Comparison of ENCODE assay signal across 12 cellular contexts in the genomic region with DNA sequence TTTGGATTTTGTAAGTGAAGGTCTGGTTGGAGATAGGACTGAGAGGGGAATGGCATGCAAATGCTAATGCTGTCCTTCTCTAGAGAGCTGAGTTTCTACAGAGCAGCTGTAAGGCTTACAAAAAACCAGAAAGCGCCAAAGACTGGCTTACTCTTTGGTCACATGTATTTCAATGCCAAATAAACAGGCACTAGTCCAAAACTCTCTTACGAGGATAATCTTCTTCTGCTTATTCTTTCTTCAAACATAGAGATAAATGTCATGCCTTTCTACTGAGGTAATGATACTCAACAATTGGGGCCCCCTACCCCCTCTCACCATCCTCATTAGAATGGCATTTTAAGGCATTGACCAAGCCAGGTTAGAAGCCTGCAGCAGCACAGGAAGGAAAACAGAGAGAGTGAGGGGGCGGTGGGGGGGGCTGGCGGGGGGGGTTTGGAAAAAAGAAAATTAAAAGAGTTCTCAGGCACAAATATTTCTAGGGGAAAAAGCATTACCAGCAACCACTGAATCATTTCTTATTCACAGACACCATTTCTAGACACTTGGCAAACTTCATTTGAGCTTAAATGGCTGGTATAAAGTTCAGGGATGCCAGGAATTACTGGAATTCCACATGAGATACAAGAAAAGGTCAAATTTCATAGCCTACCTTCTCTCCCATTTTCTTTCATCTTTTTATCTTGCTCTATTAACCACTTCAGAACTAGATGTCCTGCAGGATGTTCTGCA. TPM values are rescaled to one million over a fixed set of nuclear protein-coding genes. Genes with fewer than 3 reads are reported as not detected.
A peak's percentile ranks its signal among the peaks of the same experiment; 100 is the strongest.
DNase-seq lines count a peak whose midpoint lies in the region; ATAC-seq and TF ChIP-seq lines count a peak whose summit lies in the region.
"Had no signal": no experiment of that assay in that cellular context is flagged by ENCODE, and none has a peak within 500 bp of the region (broad histone marks: within the 10 kb centered on the region; RNA-seq: fewer than 3 reads in every experiment).

No MANE protein-coding gene starts in this region.

- no peaks in the 10 kb centered on the region for H3K9me2 ChIP-seq in PC-3 (replicated peaks; ENCODE audit: low read length)

- H4K20me1 ChIP-seq in PC-3 (ENCODE audit: low read length): no peaks in the 10 kb centered on the region

- no peak overlapping the region for H3K4me3 ChIP-seq in PC-3 (ENCODE audit: low read length)
- H3K4me3 ChIP-seq in fibroblast of pulmonary artery (replicated peaks; ENCODE audit: low read depth, low read length): no peak overlapping the region
- H3K4me3 ChIP-seq in muscle layer of colon (ENCODE audit: low read depth in 1 of 2, low read length in 2 of 2): no peak overlapping the region
- H3K4me3 ChIP-seq: psoas muscle had no signal

- H3F3A ChIP-seq in PC-3 (ENCODE audit: low read length, unreplicated experiment): no peaks in the 10 kb centered on the region

- H3K36me3 ChIP-seq in PC-3 (ENCODE audit: low read depth, low read length) (peaks cover 46% of the 10 kb centered on the region), muscle layer of colon (ENCODE audit: insufficient read depth, low read length) (peaks cover 9% of the 10 kb centered on the region)

- no peaks in the 10 kb centered on the region for H3K27me3 ChIP-seq in PC-3 (ENCODE audit: low read length)
- H3K27me3 ChIP-seq in muscle layer of colon (ENCODE audit: control insufficient read depth in 1 of 2, insufficient read depth in 2 of 2, low read length in 2 of 2): no peaks in the 10 kb centered on the region

- H3K79me2 ChIP-seq in PC-3 (ENCODE audit: low read length): no peaks in the 10 kb centered on the region

- POLR2A ChIA-PET in PC-3 (lab: Charles Lee; ENCODE audit: unreplicated experiment): no interaction called here

- CTCF ChIA-PET in PC-3 (lab: Charles Lee): no interaction called here

- no peak overlapping the region for H3K27ac ChIP-seq in PC-3 (ENCODE audit: low read length)
- peak overlapping the region; percentile 55 for H3K27ac ChIP-seq in muscle layer of colon (ENCODE audit: low read depth, low read length)
- H3K27ac ChIP-seq: psoas muscle had no signal

- no peak overlapping the region for H3K9ac ChIP-seq in PC-3 (ENCODE audit: low read length)
- no peak overlapping the region for H3K9ac ChIP-seq in muscle layer of colon (ENCODE audit: low read length)

- no peak overlapping the region for H2AFZ ChIP-seq in PC-3 (ENCODE audit: low read length)

- DNase-seq in AG08395 (ENCODE audit: low spot score): peak; percentile 71
- peak; percentile 29 for DNase-seq in PC-3
- peak; percentile 96 for DNase-seq in fibroblast of pulmonary artery (ENCODE audit: low read depth)
- DNase-seq in GM20000 (ENCODE audit: low spot score): no peak
- DNase-seq in COR-L47 (lab: John Stamatoyannopoulos, UW): no peak
- no peak for DNase-seq in 8988T
- DNase-seq in T-helper 2 cell: no peak
- DNase-seq: activated naive CD8-positive, alpha-beta T cell treated with anti-CD3 and anti-CD28 coated beads, Interleukin-2, amount 10 ng/mL, durations not matched to agents 7 days and 5 days; CD4-positive, alpha-beta memory T cell; Kasumi-1; psoas muscle had no signal

- no peak overlapping the region for H3K4me2 ChIP-seq in PC-3 (ENCODE audit: low read length)

- ATAC-seq in PC-3: no peak

- H3K9me3 ChIP-seq in PC-3 (ENCODE audit: low read length) (no peaks in the 10 kb centered on the region), muscle layer of colon (ENCODE audit: low read length) (no peaks in the 10 kb centered on the region)
- H3K9me3 ChIP-seq: psoas muscle had no signal

- no TSS peak for BruUV-seq in PC-3 (replicated peaks; lab: Mats Ljungman, UMichigan)

- intact Hi-C loops in PC-3 (cut with micrococcal nuclease): no loop called here

- TF ChIP-seq CTCF in PC-3 (conservative IDR thresholded peaks at IDR 0.05; ENCODE audit: low read depth, low read length) (no peak), fibroblast of pulmonary artery (IDR thresholded peaks at IDR 0.05; ENCODE audit: low read length, missing control alignments) (no peak), GM20000 (IDR thresholded peaks at IDR 0.05; ENCODE audit: extremely low read depth, missing control alignments) (no peak)

- H3K4me1 ChIP-seq in PC-3 (ENCODE audit: insufficient read depth, low read length): no peaks in the 10 kb centered on the region
- H3K4me1 ChIP-seq in muscle layer of colon (ENCODE audit: insufficient read depth, low read length): peaks cover 20% of the 10 kb centered on the region
- H3K4me1 ChIP-seq: psoas muscle had no signal

RNA-seq across cellular contexts. Expression of a gene that starts 34.0 kb away (rescaled TPM):
- total RNA-seq in PC-3 (2014; rRNA removed): 34.4 and 45.5 TPM in 2 replicates

Comparison
In these comparisons a context has a peak if more than half of its experiments do, and no peak if none do; other contexts are left out.
1. DNase-seq: peak in AG08395 (single experiment), PC-3 (single experiment) and fibroblast of pulmonary artery (single experiment); none in GM20000 (single experiment), COR-L47 (single experiment), 8988T (single experiment) and T-helper 2 cell (0 of 5).